ENCODE assay signal across 1 cellular context in the genomic region with DNA sequence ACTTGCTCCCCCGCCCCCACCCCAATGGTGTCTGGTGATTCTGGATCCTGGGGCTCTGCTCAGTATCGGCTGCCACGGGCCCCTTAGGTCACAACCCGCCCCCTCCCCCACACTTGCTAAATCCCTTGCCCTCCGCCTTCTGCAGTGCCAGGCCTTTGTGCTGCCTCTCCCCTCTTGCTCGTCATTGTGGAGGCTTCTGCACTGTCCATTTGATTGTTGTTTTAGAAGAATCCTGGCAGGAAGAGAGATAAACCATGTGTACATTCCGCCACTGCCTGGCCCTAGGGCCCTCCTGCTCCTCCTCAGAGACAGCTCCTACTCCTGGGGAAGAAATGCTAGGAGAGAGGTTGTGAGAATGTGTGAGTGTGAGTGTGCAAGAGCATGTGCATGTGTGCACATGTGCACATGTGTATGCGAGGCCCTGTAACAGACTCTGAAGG.
TF ChIP-seq lines count a peak whose summit lies in the region.

No MANE protein-coding gene starts in this region.

TF ChIP-seq in HepG2, 621 proteins besides CTCF, POLR2A, EP300 and RAD21 (continued from another document and continues in another):
- TF ChIP-seq, protein P1, sequence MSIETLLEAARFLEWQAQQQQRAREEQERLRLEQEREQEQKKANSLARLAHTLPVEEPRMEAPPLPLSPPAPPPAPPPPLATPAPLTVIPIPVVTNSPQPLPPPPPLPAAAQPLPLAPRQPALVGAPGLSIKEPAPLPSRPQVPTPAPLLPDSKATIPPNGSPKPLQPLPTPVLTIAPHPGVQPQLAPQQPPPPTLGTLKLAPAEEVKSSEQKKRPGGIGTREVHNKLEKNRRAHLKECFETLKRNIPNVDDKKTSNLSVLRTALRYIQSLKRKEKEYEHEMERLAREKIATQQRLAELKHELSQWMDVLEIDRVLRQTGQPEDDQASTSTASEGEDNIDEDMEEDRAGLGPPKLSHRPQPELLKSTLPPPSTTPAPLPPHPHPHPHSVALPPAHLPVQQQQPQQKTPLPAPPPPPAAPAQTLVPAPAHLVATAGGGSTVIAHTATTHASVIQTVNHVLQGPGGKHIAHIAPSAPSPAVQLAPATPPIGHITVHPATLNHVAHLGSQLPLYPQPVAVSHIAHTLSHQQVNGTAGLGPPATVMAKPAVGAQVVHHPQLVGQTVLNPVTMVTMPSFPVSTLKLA (IDR thresholded peaks at IDR 0.05): peak; percentile 40; the same call in 1 of the 2 replicates
- TF ChIP-seq ERF (CRISPR knock-in tag; IDR thresholded peaks at IDR 0.05) (no peak; the same call in 1 of the 2 replicates), CREM (IDR thresholded peaks at IDR 0.05) (0 out of 2 replicates have a peak, but pooled peaks have one; percentile 6), CREM (CRISPR knock-in tag; IDR thresholded peaks at IDR 0.05) (no peak), ATF3 (CRISPR knock-in tag; IDR thresholded peaks at IDR 0.05) (no peak), ZFP91 (CRISPR knock-in tag; IDR thresholded peaks at IDR 0.05; ENCODE audit: borderline replicate concordance) (peak; percentile 45; the same call in 1 of the 2 replicates), MYC (CRISPR knock-in tag; IDR thresholded peaks at IDR 0.05; ENCODE audit: borderline replicate concordance) (no peak), CEBPZ (IDR thresholded peaks at IDR 0.05; ENCODE audit: low read length) (no peak), ZNF564 (CRISPR knock-in tag; IDR thresholded peaks at IDR 0.05) (no peak), SMAD9 (CRISPR knock-in tag; IDR thresholded peaks at IDR 0.05) (no peak), PAF1 (CRISPR knock-in tag; IDR thresholded peaks at IDR 0.05) (no peak), ZBTB33 (CRISPR knock-in tag; IDR thresholded peaks at IDR 0.05) (peak; percentile 97), ATF7-NPFF (CRISPR knock-in tag; IDR thresholded peaks at IDR 0.05; ENCODE audit: low read depth) (no peak), KDM6A (CRISPR knock-in tag; IDR thresholded peaks at IDR 0.05; ENCODE audit: low read depth) (no peak), E2F5 (CRISPR knock-in tag; conservative IDR thresholded peaks at IDR 0.05) (no peak), ZNF430 (CRISPR knock-in tag; IDR thresholded peaks at IDR 0.05) (no peak), ZNF816 (CRISPR knock-in tag; IDR thresholded peaks at IDR 0.05; ENCODE audit: borderline replicate concordance) (no peak), ZNF136 (CRISPR knock-in tag; IDR thresholded peaks at IDR 0.05; ENCODE audit: low read depth) (no peak), RBM22 (optimal IDR thresholded peaks at IDR 0.05; ENCODE audit: low read length) (no peak), SNRNP70 (IDR thresholded peaks at IDR 0.05; ENCODE audit: low read depth, low read length) (no peak), ZNF607 (CRISPR knock-in tag; IDR thresholded peaks at IDR 0.05; ENCODE audit: borderline replicate concordance) (no peak), KLF9 (CRISPR knock-in tag; IDR thresholded peaks at IDR 0.05; ENCODE audit: low read depth) (no peak), KLF6 (CRISPR knock-in tag; IDR thresholded peaks at IDR 0.05) (no peak), HOXA7 (CRISPR knock-in tag; IDR thresholded peaks at IDR 0.05) (no peak), PITX1 (CRISPR knock-in tag; IDR thresholded peaks at IDR 0.05) (peak; percentile 8; the same call in 1 of the 2 replicates), ZNF383 (CRISPR knock-in tag; IDR thresholded peaks at IDR 0.05; ENCODE audit: borderline replicate concordance) (no peak), ATF2 (CRISPR knock-in tag; IDR thresholded peaks at IDR 0.05) (no peak)
- TF ChIP-seq, protein P2, sequence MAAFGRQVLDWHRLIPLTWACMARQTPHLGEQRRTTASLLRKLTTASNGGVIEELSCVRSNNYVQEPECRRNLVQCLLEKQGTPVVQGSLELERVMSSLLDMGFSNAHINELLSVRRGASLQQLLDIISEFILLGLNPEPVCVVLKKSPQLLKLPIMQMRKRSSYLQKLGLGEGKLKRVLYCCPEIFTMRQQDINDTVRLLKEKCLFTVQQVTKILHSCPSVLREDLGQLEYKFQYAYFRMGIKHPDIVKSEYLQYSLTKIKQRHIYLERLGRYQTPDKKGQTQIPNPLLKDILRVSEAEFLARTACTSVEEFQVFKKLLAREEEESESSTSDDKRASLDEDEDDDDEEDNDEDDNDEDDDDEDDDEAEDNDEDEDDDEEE (CRISPR knock-in tag; IDR thresholded peaks at IDR 0.05): no peak
- TF ChIP-seq, protein P3, sequence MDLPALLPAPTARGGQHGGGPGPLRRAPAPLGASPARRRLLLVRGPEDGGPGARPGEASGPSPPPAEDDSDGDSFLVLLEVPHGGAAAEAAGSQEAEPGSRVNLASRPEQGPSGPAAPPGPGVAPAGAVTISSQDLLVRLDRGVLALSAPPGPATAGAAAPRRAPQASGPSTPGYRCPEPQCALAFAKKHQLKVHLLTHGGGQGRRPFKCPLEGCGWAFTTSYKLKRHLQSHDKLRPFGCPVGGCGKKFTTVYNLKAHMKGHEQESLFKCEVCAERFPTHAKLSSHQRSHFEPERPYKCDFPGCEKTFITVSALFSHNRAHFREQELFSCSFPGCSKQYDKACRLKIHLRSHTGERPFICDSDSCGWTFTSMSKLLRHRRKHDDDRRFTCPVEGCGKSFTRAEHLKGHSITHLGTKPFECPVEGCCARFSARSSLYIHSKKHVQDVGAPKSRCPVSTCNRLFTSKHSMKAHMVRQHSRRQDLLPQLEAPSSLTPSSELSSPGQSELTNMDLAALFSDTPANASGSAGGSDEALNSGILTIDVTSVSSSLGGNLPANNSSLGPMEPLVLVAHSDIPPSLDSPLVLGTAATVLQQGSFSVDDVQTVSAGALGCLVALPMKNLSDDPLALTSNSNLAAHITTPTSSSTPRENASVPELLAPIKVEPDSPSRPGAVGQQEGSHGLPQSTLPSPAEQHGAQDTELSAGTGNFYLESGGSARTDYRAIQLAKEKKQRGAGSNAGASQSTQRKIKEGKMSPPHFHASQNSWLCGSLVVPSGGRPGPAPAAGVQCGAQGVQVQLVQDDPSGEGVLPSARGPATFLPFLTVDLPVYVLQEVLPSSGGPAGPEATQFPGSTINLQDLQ (CRISPR knock-in tag; IDR thresholded peaks at IDR 0.05): no peak
- TF ChIP-seq, protein P4, sequence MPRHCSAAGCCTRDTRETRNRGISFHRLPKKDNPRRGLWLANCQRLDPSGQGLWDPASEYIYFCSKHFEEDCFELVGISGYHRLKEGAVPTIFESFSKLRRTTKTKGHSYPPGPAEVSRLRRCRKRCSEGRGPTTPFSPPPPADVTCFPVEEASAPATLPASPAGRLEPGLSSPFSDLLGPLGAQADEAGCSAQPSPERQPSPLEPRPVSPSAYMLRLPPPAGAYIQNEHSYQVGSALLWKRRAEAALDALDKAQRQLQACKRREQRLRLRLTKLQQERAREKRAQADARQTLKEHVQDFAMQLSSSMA (CRISPR knock-in tag; IDR thresholded peaks at IDR 0.05): 0 out of 2 replicates have a peak, but pooled peaks have one; percentile 12
- TF ChIP-seq, protein P5, sequence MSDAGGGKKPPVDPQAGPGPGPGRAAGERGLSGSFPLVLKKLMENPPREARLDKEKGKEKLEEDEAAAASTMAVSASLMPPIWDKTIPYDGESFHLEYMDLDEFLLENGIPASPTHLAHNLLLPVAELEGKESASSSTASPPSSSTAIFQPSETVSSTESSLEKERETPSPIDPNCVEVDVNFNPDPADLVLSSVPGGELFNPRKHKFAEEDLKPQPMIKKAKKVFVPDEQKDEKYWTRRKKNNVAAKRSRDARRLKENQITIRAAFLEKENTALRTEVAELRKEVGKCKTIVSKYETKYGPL (CRISPR knock-in tag; IDR thresholded peaks at IDR 0.05): no peak
- TF ChIP-seq, protein P6, sequence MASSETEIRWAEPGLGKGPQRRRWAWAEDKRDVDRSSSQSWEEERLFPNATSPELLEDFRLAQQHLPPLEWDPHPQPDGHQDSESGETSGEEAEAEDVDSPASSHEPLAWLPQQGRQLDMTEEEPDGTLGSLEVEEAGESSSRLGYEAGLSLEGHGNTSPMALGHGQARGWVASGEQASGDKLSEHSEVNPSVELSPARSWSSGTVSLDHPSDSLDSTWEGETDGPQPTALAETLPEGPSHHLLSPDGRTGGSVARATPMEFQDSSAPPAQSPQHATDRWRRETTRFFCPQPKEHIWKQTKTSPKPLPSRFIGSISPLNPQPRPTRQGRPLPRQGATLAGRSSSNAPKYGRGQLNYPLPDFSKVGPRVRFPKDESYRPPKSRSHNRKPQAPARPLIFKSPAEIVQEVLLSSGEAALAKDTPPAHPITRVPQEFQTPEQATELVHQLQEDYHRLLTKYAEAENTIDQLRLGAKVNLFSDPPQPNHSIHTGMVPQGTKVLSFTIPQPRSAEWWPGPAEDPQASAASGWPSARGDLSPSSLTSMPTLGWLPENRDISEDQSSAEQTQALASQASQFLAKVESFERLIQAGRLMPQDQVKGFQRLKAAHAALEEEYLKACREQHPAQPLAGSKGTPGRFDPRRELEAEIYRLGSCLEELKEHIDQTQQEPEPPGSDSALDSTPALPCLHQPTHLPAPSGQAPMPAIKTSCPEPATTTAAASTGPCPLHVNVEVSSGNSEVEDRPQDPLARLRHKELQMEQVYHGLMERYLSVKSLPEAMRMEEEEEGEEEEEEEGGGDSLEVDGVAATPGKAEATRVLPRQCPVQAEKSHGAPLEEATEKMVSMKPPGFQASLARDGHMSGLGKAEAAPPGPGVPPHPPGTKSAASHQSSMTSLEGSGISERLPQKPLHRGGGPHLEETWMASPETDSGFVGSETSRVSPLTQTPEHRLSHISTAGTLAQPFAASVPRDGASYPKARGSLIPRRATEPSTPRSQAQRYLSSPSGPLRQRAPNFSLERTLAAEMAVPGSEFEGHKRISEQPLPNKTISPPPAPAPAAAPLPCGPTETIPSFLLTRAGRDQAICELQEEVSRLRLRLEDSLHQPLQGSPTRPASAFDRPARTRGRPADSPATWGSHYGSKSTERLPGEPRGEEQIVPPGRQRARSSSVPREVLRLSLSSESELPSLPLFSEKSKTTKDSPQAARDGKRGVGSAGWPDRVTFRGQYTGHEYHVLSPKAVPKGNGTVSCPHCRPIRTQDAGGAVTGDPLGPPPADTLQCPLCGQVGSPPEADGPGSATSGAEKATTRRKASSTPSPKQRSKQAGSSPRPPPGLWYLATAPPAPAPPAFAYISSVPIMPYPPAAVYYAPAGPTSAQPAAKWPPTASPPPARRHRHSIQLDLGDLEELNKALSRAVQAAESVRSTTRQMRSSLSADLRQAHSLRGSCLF (CRISPR knock-in tag; IDR thresholded peaks at IDR 0.05; ENCODE audit: borderline replicate concordance): no peak
